ENCODE assay signal across 1 cellular context in the genomic region with DNA sequence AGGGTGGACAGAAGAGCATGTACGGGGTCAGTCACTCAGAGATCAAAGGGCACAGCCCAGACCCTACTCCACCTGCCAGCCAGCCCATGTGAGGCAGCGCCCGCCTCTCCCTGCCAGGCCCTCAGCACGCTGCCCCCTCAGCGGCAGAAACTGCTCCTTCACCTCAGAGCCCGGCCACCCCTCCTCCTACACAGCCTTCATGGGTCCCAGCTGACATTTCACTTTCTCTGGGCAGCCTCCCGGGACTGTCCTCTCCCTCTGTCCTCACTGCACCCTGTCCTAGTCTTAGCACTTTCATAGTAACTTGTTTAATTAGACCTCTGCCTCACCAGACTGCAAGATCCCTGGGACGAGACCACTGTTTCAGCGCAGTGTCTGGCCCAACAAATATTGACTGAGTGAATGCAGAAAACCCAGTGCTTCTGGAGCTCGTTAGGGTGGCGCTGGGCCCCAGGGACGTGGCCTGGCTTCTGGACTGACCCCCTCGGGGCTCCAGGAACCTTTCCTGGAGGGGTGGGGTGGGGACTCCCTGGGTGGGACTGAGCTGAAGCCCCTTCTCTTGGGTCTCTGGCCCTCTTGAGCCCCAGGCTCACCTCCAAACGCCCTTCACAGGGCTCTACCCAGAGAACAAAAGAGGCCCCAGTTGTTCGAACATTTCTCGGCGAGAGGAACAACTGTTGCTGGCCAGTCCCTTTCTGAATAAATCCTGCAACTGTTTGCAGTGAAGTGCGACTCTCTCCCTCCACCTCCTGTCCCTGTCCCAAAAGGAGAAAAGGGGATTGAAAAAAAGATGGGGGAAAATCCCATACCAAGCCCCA.
TF ChIP-seq lines count a peak whose summit lies in the region.

No MANE protein-coding gene starts in this region.

TF ChIP-seq in HepG2, 621 proteins besides CTCF, POLR2A, EP300 and RAD21 (continued from another document and continues in another):
- TF ChIP-seq, protein P1, sequence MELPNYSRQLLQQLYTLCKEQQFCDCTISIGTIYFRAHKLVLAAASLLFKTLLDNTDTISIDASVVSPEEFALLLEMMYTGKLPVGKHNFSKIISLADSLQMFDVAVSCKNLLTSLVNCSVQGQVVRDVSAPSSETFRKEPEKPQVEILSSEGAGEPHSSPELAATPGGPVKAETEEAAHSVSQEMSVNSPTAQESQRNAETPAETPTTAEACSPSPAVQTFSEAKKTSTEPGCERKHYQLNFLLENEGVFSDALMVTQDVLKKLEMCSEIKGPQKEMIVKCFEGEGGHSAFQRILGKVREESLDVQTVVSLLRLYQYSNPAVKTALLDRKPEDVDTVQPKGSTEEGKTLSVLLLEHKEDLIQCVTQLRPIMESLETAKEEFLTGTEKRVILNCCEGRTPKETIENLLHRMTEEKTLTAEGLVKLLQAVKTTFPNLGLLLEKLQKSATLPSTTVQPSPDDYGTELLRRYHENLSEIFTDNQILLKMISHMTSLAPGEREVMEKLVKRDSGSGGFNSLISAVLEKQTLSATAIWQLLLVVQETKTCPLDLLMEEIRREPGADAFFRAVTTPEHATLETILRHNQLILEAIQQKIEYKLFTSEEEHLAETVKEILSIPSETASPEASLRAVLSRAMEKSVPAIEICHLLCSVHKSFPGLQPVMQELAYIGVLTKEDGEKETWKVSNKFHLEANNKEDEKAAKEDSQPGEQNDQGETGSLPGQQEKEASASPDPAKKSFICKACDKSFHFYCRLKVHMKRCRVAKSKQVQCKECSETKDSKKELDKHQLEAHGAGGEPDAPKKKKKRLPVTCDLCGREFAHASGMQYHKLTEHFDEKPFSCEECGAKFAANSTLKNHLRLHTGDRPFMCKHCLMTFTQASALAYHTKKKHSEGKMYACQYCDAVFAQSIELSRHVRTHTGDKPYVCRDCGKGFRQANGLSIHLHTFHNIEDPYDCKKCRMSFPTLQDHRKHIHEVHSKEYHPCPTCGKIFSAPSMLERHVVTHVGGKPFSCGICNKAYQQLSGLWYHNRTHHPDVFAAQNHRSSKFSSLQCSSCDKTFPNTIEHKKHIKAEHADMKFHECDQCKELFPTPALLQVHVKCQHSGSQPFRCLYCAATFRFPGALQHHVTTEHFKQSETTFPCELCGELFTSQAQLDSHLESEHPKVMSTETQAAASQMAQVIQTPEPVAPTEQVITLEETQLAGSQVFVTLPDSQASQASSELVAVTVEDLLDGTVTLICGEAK (IDR thresholded peaks at IDR 0.05) = no peak
- TF ChIP-seq, protein P1 (CRISPR knock-in tag; IDR thresholded peaks at IDR 0.05) = no peak
- TF ChIP-seq FIP1L1 (IDR thresholded peaks at IDR 0.05; ENCODE audit: borderline replicate concordance, insufficient read depth, low read depth, low read length) (no peak), NFRKB (IDR thresholded peaks at IDR 0.05) (no peak), FOXP4 (CRISPR knock-in tag; IDR thresholded peaks at IDR 0.05) (no peak), ZNF367 (CRISPR knock-in tag; IDR thresholded peaks at IDR 0.05; ENCODE audit: borderline replicate concordance) (no peak), ZNF343 (CRISPR knock-in tag; IDR thresholded peaks at IDR 0.05) (no peak), PHF8 (CRISPR knock-in tag; IDR thresholded peaks at IDR 0.05) (peak; percentile 30; the same call in 1 of the 2 replicates), MTF1 (CRISPR knock-in tag; IDR thresholded peaks at IDR 0.05) (no peak), CREB1 (IDR thresholded peaks at IDR 0.05) (no peak), CREB1 (CRISPR knock-in tag; IDR thresholded peaks at IDR 0.05) (0 out of 2 replicates have a peak, but pooled peaks have one; percentile 17), GTF2F1 (IDR thresholded peaks at IDR 0.05; ENCODE audit: low read length) (no peak), CCDC6 (CRISPR knock-in tag; IDR thresholded peaks at IDR 0.05) (no peak), DR1 (CRISPR knock-in tag; IDR thresholded peaks at IDR 0.05) (no peak), CBX5 (CRISPR knock-in tag; IDR thresholded peaks at IDR 0.05; ENCODE audit: borderline replicate concordance) (no peak), SP140L (CRISPR knock-in tag; IDR thresholded peaks at IDR 0.05; ENCODE audit: borderline replicate concordance) (no peak), SRF (IDR thresholded peaks at IDR 0.05; ENCODE audit: low read depth, low read length) (no peak), ZNF451 (CRISPR knock-in tag; IDR thresholded peaks at IDR 0.05) (peak; percentile 24; the same call in 1 of the 2 replicates), SOX5 (CRISPR knock-in tag; IDR thresholded peaks at IDR 0.05; ENCODE audit: borderline replicate concordance) (no peak), ZNF652 (CRISPR knock-in tag; IDR thresholded peaks at IDR 0.05; ENCODE audit: borderline replicate concordance, low read depth) (no peak), PHB2 (IDR thresholded peaks at IDR 0.05; ENCODE audit: partially characterized antibody) (no peak), ZBED4 (CRISPR knock-in tag; IDR thresholded peaks at IDR 0.05; ENCODE audit: borderline replicate concordance) (peak; percentile 29; the same call in 1 of the 2 replicates), CHCHD3 (CRISPR knock-in tag; IDR thresholded peaks at IDR 0.05) (no peak), ZNF18 (CRISPR knock-in tag; IDR thresholded peaks at IDR 0.05; ENCODE audit: insufficient replicate concordance) (no peak), KMT2A (CRISPR knock-in tag; IDR thresholded peaks at IDR 0.05) (no peak), MTA1 (CRISPR knock-in tag; IDR thresholded peaks at IDR 0.05; ENCODE audit: borderline replicate concordance) (0 out of 2 replicates have a peak, but pooled peaks have one; percentile 19), FUBP1 (CRISPR knock-in tag; IDR thresholded peaks at IDR 0.05; ENCODE audit: borderline replicate concordance) (no peak), JUND (CRISPR knock-in tag; IDR thresholded peaks at IDR 0.05) (no peak), KDM1A (CRISPR knock-in tag; IDR thresholded peaks at IDR 0.05) (no peak), ZNF441 (CRISPR knock-in tag; IDR thresholded peaks at IDR 0.05; ENCODE audit: borderline replicate concordance) (no peak), ZNF484 (CRISPR knock-in tag; IDR thresholded peaks at IDR 0.05; ENCODE audit: borderline replicate concordance, low read depth) (no peak), REPIN1 (CRISPR knock-in tag; IDR thresholded peaks at IDR 0.05; ENCODE audit: borderline replicate concordance, low read depth) (0 out of 2 replicates have a peak, but pooled peaks have one; percentile 43), TAF1 (CRISPR knock-in tag; IDR thresholded peaks at IDR 0.05) (no peak; the same call in 1 of the 2 replicates), PAWR (CRISPR knock-in tag; IDR thresholded peaks at IDR 0.05; ENCODE audit: borderline replicate concordance) (no peak), HNRNPLL (IDR thresholded peaks at IDR 0.05; ENCODE audit: low read depth, low read length, poor library complexity, severe bottlenecking) (peak; percentile 17), ZBTB1 (CRISPR knock-in tag; IDR thresholded peaks at IDR 0.05; ENCODE audit: borderline replicate concordance) (no peak), ZNF672 (CRISPR knock-in tag; IDR thresholded peaks at IDR 0.05) (no peak)
- TF ChIP-seq, protein P2, sequence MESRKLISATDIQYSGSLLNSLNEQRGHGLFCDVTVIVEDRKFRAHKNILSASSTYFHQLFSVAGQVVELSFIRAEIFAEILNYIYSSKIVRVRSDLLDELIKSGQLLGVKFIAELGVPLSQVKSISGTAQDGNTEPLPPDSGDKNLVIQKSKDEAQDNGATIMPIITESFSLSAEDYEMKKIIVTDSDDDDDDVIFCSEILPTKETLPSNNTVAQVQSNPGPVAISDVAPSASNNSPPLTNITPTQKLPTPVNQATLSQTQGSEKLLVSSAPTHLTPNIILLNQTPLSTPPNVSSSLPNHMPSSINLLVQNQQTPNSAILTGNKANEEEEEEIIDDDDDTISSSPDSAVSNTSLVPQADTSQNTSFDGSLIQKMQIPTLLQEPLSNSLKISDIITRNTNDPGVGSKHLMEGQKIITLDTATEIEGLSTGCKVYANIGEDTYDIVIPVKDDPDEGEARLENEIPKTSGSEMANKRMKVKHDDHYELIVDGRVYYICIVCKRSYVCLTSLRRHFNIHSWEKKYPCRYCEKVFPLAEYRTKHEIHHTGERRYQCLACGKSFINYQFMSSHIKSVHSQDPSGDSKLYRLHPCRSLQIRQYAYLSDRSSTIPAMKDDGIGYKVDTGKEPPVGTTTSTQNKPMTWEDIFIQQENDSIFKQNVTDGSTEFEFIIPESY (CRISPR knock-in tag; IDR thresholded peaks at IDR 0.05) = no peak
